8 cellular contexts compared by ENCODE assay signal in genomic region chr2:47906261-47907096, GRCh38. TPM values are rescaled to one million over a fixed set of nuclear protein-coding genes. Genes with fewer than 3 reads are reported as not detected.
DNase-seq lines count a peak whose midpoint lies in the region; TF ChIP-seq lines count a peak whose summit lies in the region.

Gene FBXO11 (minus strand): TSS chr2:47906498. CDS start chr2:47905720, 778 bp downstream.

- peaks cover 41% of the 10 kb centered on the region for H3K79me2 ChIP-seq in MM.1S (ENCODE audit: low read length)
- H3K79me2 ChIP-seq in neural cell (replicated peaks; ENCODE audit: insufficient read depth, low read length), result peaks cover 36% of the 10 kb centered on the region

- H3K9me2 ChIP-seq in MM.1S (replicated peaks; ENCODE audit: insufficient read depth, low read length) (no peaks in the 10 kb centered on the region), neural cell (ENCODE audit: insufficient read depth, low read length) (no peaks in the 10 kb centered on the region)

- TF ChIP-seq RAD21 in neural cell (conservative IDR thresholded peaks at IDR 0.05), result peak; percentile 64

- no peaks in the 10 kb centered on the region for H3K9me3 ChIP-seq in MM.1S (replicated peaks; ENCODE audit: insufficient read depth, low read length)
- H3K9me3 ChIP-seq in neural cell (ENCODE audit: low read length), result no peaks in the 10 kb centered on the region
- no peaks in the 10 kb centered on the region for H3K9me3 ChIP-seq in stomach

- TF ChIP-seq CTCF in MM.1S (IDR thresholded peaks at IDR 0.05; ENCODE audit: low read length), result peak; percentile 67
- peak; percentile 68 for TF ChIP-seq CTCF in fibroblast of villous mesenchyme (IDR thresholded peaks at IDR 0.05; ENCODE audit: insufficient read depth, low read depth, low read length)
- peak; percentile 88 for TF ChIP-seq CTCF in neural cell (IDR thresholded peaks at IDR 0.05; ENCODE audit: poor library complexity, severe bottlenecking)
- peak in 4 of 7 experiments; percentile 31 to 52 (median 42) for TF ChIP-seq CTCF in stomach (IDR thresholded peaks at IDR 0.05)

- H3K4me2 ChIP-seq in MM.1S (ENCODE audit: low read depth, low read length) (peak within 1 kb of the TSS; percentile 76), neural cell (ENCODE audit: low read length) (peak within 1 kb of the TSS; percentile 38)

- H3K27me3 ChIP-seq in MM.1S (replicated peaks; ENCODE audit: insufficient read depth, low read length), result no peaks in the 10 kb centered on the region
- H3K27me3 ChIP-seq in neural cell (ENCODE audit: insufficient read depth, low read depth, low read length), result no peaks in the 10 kb centered on the region
- no peaks in the 10 kb centered on the region for H3K27me3 ChIP-seq in stomach

- TF ChIP-seq EP300 in neural cell (conservative IDR thresholded peaks at IDR 0.05; ENCODE audit: poor library complexity, severe bottlenecking) (peak; percentile 30), stomach (IDR thresholded peaks at IDR 0.05) (no peak)

- H3F3A ChIP-seq in MM.1S (ENCODE audit: insufficient read depth, low read length) (peaks cover 12% of the 10 kb centered on the region), neural cell (ENCODE audit: insufficient read depth, low read length, poor library complexity, severe bottlenecking) (no peaks in the 10 kb centered on the region)

- H4K20me1 ChIP-seq in MM.1S (ENCODE audit: insufficient read depth, low read length), result peaks cover 7% of the 10 kb centered on the region; the same call in 1 of the 2 replicates
- peaks cover 26% of the 10 kb centered on the region for H4K20me1 ChIP-seq in neural cell (ENCODE audit: insufficient read depth)

- H3K36me3 ChIP-seq in MM.1S (replicated peaks; ENCODE audit: insufficient read depth, low read length) (no peaks in the 10 kb centered on the region), neural cell (ENCODE audit: insufficient read depth, low read length) (no peaks in the 10 kb centered on the region), stomach (no peaks in the 10 kb centered on the region)

- H3K4me1 ChIP-seq in MM.1S (ENCODE audit: low read length), result peaks cover 2% of the 10 kb centered on the region; the same call in 1 of the 2 replicates
- H3K4me1 ChIP-seq in stomach, result peaks cover 16 to 36% (median 28%) of the 10 kb centered on the region in 4 donors

- TF ChIP-seq POLR2A in stomach (IDR thresholded peaks at IDR 0.05), result peak in 2 of 4 donors; percentile 67 to 79

- intact Hi-C loops in stomach (cut with DNase I; ENCODE audit: low total_unique reads), result no loop called here

- H3K27ac ChIP-seq in MM.1S (ENCODE audit: low read length), result peak within 1 kb of the TSS; percentile 97
- peak within 1 kb of the TSS; percentile 98 for H3K27ac ChIP-seq in neural cell (ENCODE audit: low read length)
- peak within 1 kb of the TSS; percentile 95 to 100 (median 100) for H3K27ac ChIP-seq in stomach

- H2AFZ ChIP-seq in MM.1S (ENCODE audit: low read length) (peak within 1 kb of the TSS; percentile 67), neural cell (ENCODE audit: low read depth, low read length) (peak within 1 kb of the TSS; percentile 17)

- H3K9ac ChIP-seq in MM.1S (ENCODE audit: low read length), result peak within 1 kb of the TSS; percentile 86
- H3K9ac ChIP-seq in neural cell (ENCODE audit: low read length), result peak within 1 kb of the TSS; percentile 99

- 0 to 1% (median 0%) methylated on average over 27 to 50 of the region's 53 CpGs for WGBS in stomach, 5 donors

- peak within 1 kb of the TSS; percentile 96 for H3K4me3 ChIP-seq in MM.1S (ENCODE audit: low read length)
- H3K4me3 ChIP-seq in fibroblast of villous mesenchyme (ENCODE audit: low read depth, low read length), result peak within 1 kb of the TSS; percentile 97
- H3K4me3 ChIP-seq in neural cell (ENCODE audit: low read length), result peak within 1 kb of the TSS; percentile 92
- H3K4me3 ChIP-seq in stomach, result peak within 1 kb of the TSS; percentile 65 to 93 (median 86)

- DNase-seq in GF-D8 (lab: John Stamatoyannopoulos, UW), result peak; percentile 96
- DNase-seq in HCEC 1CT, result peak; percentile 98
- DNase-seq in MM.1S, result peak; percentile 98
- DNase-seq in SIG-M5 (lab: John Stamatoyannopoulos, UW), result peak; percentile 94
- DNase-seq in activated gamma-delta T cell (lab: John Stamatoyannopoulos, UW), result peak; percentile 74
- DNase-seq in fibroblast of villous mesenchyme (ENCODE audit: low read depth), result peak; percentile 99
- peak; percentile 92 for DNase-seq in stomach

TF ChIP-seq in neural cell, 6 proteins besides CTCF, POLR2A, EP300 and RAD21:
- TF ChIP-seq POLR2AphosphoS5 (IDR thresholded peaks at IDR 0.05) (peak; percentile 91), SMC3 (conservative IDR thresholded peaks at IDR 0.05; ENCODE audit: poor library complexity) (peak; percentile 68), MXI1 (conservative IDR thresholded peaks at IDR 0.05; ENCODE audit: poor library complexity, severe bottlenecking) (no peak), TAF1 (IDR thresholded peaks at IDR 0.05; ENCODE audit: low read depth) (peak; percentile 74), REST (IDR thresholded peaks at IDR 0.05; ENCODE audit: borderline replicate concordance) (peak; percentile 78), EZH2 (IDR thresholded peaks at IDR 0.05; ENCODE audit: borderline replicate concordance, insufficient read depth, low read length, poor library complexity, severe bottlenecking) (no peak)

RNA-seq across cellular contexts. Expression of gene FBXO11, which starts in this region (rescaled TPM):
- total RNA-seq in fibroblast of villous mesenchyme (46.1 and 48.8 TPM in 2 replicates), stomach (100 to 1,000 TPM in 1 of 5 donors, 10 to 100 TPM in 3, 1 to 10 TPM in 1; 7.6 to 120 (median 69.0) TPM)
- polyA plus RNA-seq in neural cell (125 and 132 TPM in 2 replicates), stomach (10 to 100 TPM; 12.7 to 18.5 (median 16.3) TPM)
- polyA minus RNA-seq in neural cell, result 185 and 247 TPM in 2 replicates

Comparison
In these comparisons a context has a peak if more than half of its experiments do, and no peak if none do; other contexts are left out.
1. Peak in every context shown above with its lines: DNase-seq, H3K4me3 ChIP-seq and H3K27ac ChIP-seq.